ENCODE assay signal across 1 cellular context in the genomic region with DNA sequence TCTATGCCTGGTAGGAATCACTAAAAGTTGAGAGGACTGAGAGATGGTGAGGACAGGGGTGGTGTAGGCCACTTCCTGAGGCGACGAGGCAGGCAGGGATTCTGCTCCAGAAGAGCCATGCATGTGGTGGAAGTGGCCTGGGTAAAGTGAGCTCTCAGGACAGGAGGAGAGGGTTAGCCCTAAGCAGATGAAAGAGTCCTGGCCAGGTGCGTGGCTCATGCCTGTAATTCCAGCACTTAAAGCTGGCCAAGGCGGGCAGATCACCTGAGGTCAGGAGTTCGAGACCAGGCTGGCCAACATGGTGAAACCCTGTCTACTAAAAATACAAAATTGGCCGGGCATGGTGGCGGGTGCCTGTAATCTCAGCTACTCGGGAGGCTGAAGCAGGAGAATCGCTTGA.
TF ChIP-seq lines count a peak whose summit lies in the region.

No MANE protein-coding gene starts in this region.

TF ChIP-seq in endothelial cell of umbilical vein, 7 proteins besides CTCF, POLR2A, EP300 and RAD21:
- no peak for TF ChIP-seq GATA2 (IDR thresholded peaks at IDR 0.05; ENCODE audit: insufficient read depth, insufficient read length, low read depth, low read length)
- no peak for TF ChIP-seq MYC (IDR thresholded peaks at IDR 0.05; ENCODE audit: low read depth, low read length)
- no peak for TF ChIP-seq FOS (IDR thresholded peaks at IDR 0.05; ENCODE audit: borderline replicate concordance, insufficient read depth, low read length)
- TF ChIP-seq JUN (IDR thresholded peaks at IDR 0.05; ENCODE audit: borderline replicate concordance, insufficient read depth, insufficient read length, low read depth), result no peak
- no peak for TF ChIP-seq EZH2 (IDR thresholded peaks at IDR 0.05; ENCODE audit: borderline replicate concordance, low read depth, low read length, severe bottlenecking)
- TF ChIP-seq, protein P1, sequence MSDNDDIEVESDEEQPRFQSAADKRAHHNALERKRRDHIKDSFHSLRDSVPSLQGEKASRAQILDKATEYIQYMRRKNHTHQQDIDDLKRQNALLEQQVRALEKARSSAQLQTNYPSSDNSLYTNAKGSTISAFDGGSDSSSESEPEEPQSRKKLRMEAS (IDR thresholded peaks at IDR 0.05; ENCODE audit: insufficient read depth, insufficient read length), result no peak
- TF ChIP-seq POLR2AphosphoS5 (IDR thresholded peaks at IDR 0.05; ENCODE audit: insufficient read depth, low read depth, low read length), result no peak
